In genomic region chr5:52943285-52943684, GRCh38 we compare ENCODE assay signal across 13 cellular contexts. TPM values are rescaled to one million over a fixed set of nuclear protein-coding genes. Genes with fewer than 3 reads are reported as not detected.
DNase-seq lines count a peak whose midpoint lies in the region; ATAC-seq, FAIRE-seq and TF ChIP-seq lines count a peak whose summit lies in the region.
"Had no signal": no experiment of that assay in that cellular context is flagged by ENCODE, and none has a peak within 500 bp of the region (broad histone marks: within the 10 kb centered on the region; RNA-seq: fewer than 3 reads in every experiment).

No MANE protein-coding gene starts in this region.

- no peaks in the 10 kb centered on the region for H3K27me3 Mint-ChIP-seq in activated naive CD8-positive, alpha-beta T cell treated with anti-CD3 and anti-CD28 coated beads, Interleukin-2, amount 10 ng/mL, durations not matched to agents 7 days and 5 days
- no peaks in the 10 kb centered on the region for H3K27me3 Mint-ChIP-seq in activated naive CD8-positive, alpha-beta T cell treated with anti-CD3 and anti-CD28 coated beads for 36 hours

- in situ Hi-C loops in K562 (cut with MboI): no loop called here

- no peaks in the 10 kb centered on the region for H3K79me2 ChIP-seq in K562 (ENCODE audit: control insufficient read depth, insufficient read depth, low read length)

- H3K36me3 Mint-ChIP-seq in activated naive CD8-positive, alpha-beta T cell treated with anti-CD3 and anti-CD28 coated beads, Interleukin-2, amount 10 ng/mL, durations not matched to agents 7 days and 5 days: no peaks in the 10 kb centered on the region
- H3K36me3 Mint-ChIP-seq in activated naive CD8-positive, alpha-beta T cell treated with anti-CD3 and anti-CD28 coated beads for 36 hours: no peaks in the 10 kb centered on the region

- no peaks in the 10 kb centered on the region for H3K9me3 Mint-ChIP-seq in activated naive CD8-positive, alpha-beta T cell treated with anti-CD3 and anti-CD28 coated beads, Interleukin-2, amount 10 ng/mL, durations not matched to agents 7 days and 5 days
- H3K9me3 Mint-ChIP-seq in activated naive CD8-positive, alpha-beta T cell treated with anti-CD3 and anti-CD28 coated beads for 36 hours: no peaks in the 10 kb centered on the region
- H3K9me3 Mint-ChIP-seq: nephron had no signal

- TF ChIP-seq RAD21 in K562 (CRISPR knock-in tag; conservative IDR thresholded peaks at IDR 0.05 in 1 of 2, IDR thresholded peaks at IDR 0.05 in 1 of 2): 0 out of 4 replicates have a peak, but pooled peaks of 1 of the 2 experiments have one; percentile 2

- DNase-seq in activated naive CD8-positive, alpha-beta T cell treated with anti-CD3 and anti-CD28 coated beads, Interleukin-2, amount 10 ng/mL, durations not matched to agents 7 days and 5 days: peak; percentile 25
- no peak for DNase-seq in activated naive CD8-positive, alpha-beta T cell treated with anti-CD3 and anti-CD28 coated beads for 36 hours
- DNase-seq in K562 (ENCODE audit: extremely low read depth in 1 of 4, low spot score in 3 of 4): no peak
- DNase-seq in aorta: no peak
- DNase-seq in coronary artery (ENCODE audit: low spot score): no peak
- no peak for DNase-seq in NCI-H2029 treated with DMSO at 0.1 percent for 48 hours (lab: John Stamatoyannopoulos, UW)
- DNase-seq in NOMO-1 (lab: John Stamatoyannopoulos, UW; ENCODE audit: unreplicated experiment in 2 of 2): no peak
- DNase-seq: activated CD8-positive, alpha-beta memory T cell treated with anti-CD3 and anti-CD28 coated beads, Interleukin-2, amount 50 U/mL, for 48 hours; NCI-H1105 had no signal

- no peak overlapping the region for H3K27ac ChIP-seq in K562 (ENCODE audit: extremely low read depth, low read depth, low read length)
- no peak overlapping the region for H3K27ac ChIP-seq in aorta (ENCODE audit: low read depth in 1 of 2, low read length in 2 of 2)
- no peak overlapping the region for H3K27ac ChIP-seq in coronary artery
- H3K27ac ChIP-seq: SJSA1, vagina had no signal

- H3K9me3 ChIP-seq in K562 (replicated peaks; ENCODE audit: control insufficient read depth, insufficient read depth, low read depth, low read length) (no peaks in the 10 kb centered on the region), aorta (ENCODE audit: control insufficient read depth, low read length) (no peaks in the 10 kb centered on the region)
- H3K9me3 ChIP-seq: SJSA1, vagina had no signal

- H3K9me1 ChIP-seq in K562 (ENCODE audit: control insufficient read depth, insufficient read depth, low read length): no peaks in the 10 kb centered on the region

- H3K4me2 ChIP-seq in K562 (ENCODE audit: insufficient read depth, low read length): no peak overlapping the region

- TF ChIP-seq EP300 in K562 (IDR thresholded peaks at IDR 0.05; ENCODE audit: low read length): no peak

- H4K20me1 ChIP-seq in K562 (replicated peaks; ENCODE audit: control insufficient read depth, insufficient read depth, low read length): no peaks in the 10 kb centered on the region

- H3K27ac Mint-ChIP-seq in activated naive CD8-positive, alpha-beta T cell treated with anti-CD3 and anti-CD28 coated beads, Interleukin-2, amount 10 ng/mL, durations not matched to agents 7 days and 5 days: no peak overlapping the region
- H3K27ac Mint-ChIP-seq in activated naive CD8-positive, alpha-beta T cell treated with anti-CD3 and anti-CD28 coated beads for 36 hours: no peak overlapping the region
- H3K27ac Mint-ChIP-seq: nephron had no signal

- CTCF ChIA-PET in K562 (lab: Yijun Ruan, JAX; ENCODE audit: low intra/inter-chr PET ratio): no interaction called here

- intact Hi-C loops in K562 (cut with micrococcal nuclease) (no loop called here), aorta (cut with DNase I) (no loop called here)

- ATAC-seq in activated naive CD8-positive, alpha-beta T cell treated with anti-CD3 and anti-CD28 coated beads, Interleukin-2, amount 10 ng/mL, durations not matched to agents 7 days and 5 days (ENCODE audit: low read depth): no peak
- ATAC-seq in HG03432 (IDR thresholded peaks at IDR 0.05; ENCODE audit: unreplicated experiment) (peak; percentile 63), K562 (peak; percentile 26; the same call in 1 of the 3 replicates), aorta (ENCODE audit: low FRiP score) (peak; percentile 34)

- BruUV-seq in K562 (replicated peaks; lab: Mats Ljungman, UMichigan): no TSS peak

- H3K36me3 ChIP-seq in K562 (ENCODE audit: control insufficient read depth, insufficient read depth, low read length) (no peaks in the 10 kb centered on the region), aorta (ENCODE audit: control insufficient read depth in 1 of 2, insufficient read depth in 2 of 2, low read length in 1 of 2) (peaks cover 3 to 7% of the 10 kb centered on the region in 2 donors)

- H3K9ac ChIP-seq in K562 (ENCODE audit: insufficient read depth in 1 of 2, low read depth in 2 of 2, low read length in 2 of 2): no peak overlapping the region

- H2AFZ ChIP-seq in K562 (ENCODE audit: low read depth, low read length): no peak overlapping the region

- POLR2A ChIA-PET in activated naive CD8-positive, alpha-beta T cell treated with anti-CD3 and anti-CD28 coated beads, Interleukin-2, amount 10 ng/mL, durations not matched to agents 7 days and 5 days (lab: Charles Lee): interaction anchor here (0.6 kb wide), 1 partner anchor 42 kb away, joined by 9 read pairs; no protein-coding TSS in a partner anchor
- POLR2A ChIA-PET in K562 (lab: Yijun Ruan, JAX): no interaction called here

- WGBS in K562 (ENCODE audit: insufficient coverage, low coverage, missing lambda C conversion rate): no CpG with 5 or more reads among the region's 2 CpGs
- 96 to 98% methylated on average over 2 of the region's 2 CpGs for WGBS in aorta, 2 donors

- FAIRE-seq in K562 (lab: Jason Lieb, UNC): no peak

- H3K4me3 Mint-ChIP-seq in activated naive CD8-positive, alpha-beta T cell treated with anti-CD3 and anti-CD28 coated beads, Interleukin-2, amount 10 ng/mL, durations not matched to agents 7 days and 5 days: no peak overlapping the region
- H3K4me3 Mint-ChIP-seq in activated naive CD8-positive, alpha-beta T cell treated with anti-CD3 and anti-CD28 coated beads for 36 hours: no peak overlapping the region
- H3K4me3 Mint-ChIP-seq: nephron had no signal

- no peak overlapping the region for H3K4me3 ChIP-seq in K562
- no peak overlapping the region for H3K4me3 ChIP-seq in aorta (ENCODE audit: low read length in 2 of 2)
- H3K4me3 ChIP-seq in coronary artery: no peak overlapping the region
- H3K4me3 ChIP-seq: SJSA1, vagina had no signal

- no peak for TF ChIP-seq POLR2A in K562 (conservative IDR thresholded peaks at IDR 0.05)

- peaks cover 11% of the 10 kb centered on the region for H3K4me1 Mint-ChIP-seq in activated naive CD8-positive, alpha-beta T cell treated with anti-CD3 and anti-CD28 coated beads, Interleukin-2, amount 10 ng/mL, durations not matched to agents 7 days and 5 days
- peaks cover 4% of the 10 kb centered on the region for H3K4me1 Mint-ChIP-seq in activated naive CD8-positive, alpha-beta T cell treated with anti-CD3 and anti-CD28 coated beads for 36 hours

- H3K4me1 ChIP-seq in K562 (replicated peaks in 1 of 2; ENCODE audit: control insufficient read depth in 2 of 2, insufficient read depth in 2 of 2, low read length in 2 of 2): no peaks in the 10 kb centered on the region
- no peaks in the 10 kb centered on the region for H3K4me1 ChIP-seq in aorta (ENCODE audit: control insufficient read depth in 1 of 2, insufficient read depth in 2 of 2, low read length in 2 of 2)
- H3K4me1 ChIP-seq: vagina had no signal

- TF ChIP-seq CTCF in K562 (IDR thresholded peaks at IDR 0.05 in 2 of 3, conservative IDR thresholded peaks at IDR 0.05 in 1 of 3; ENCODE audit: insufficient read depth in 2 of 3, low read depth in 1 of 3, low read length in 3 of 3) (0 out of 6 replicates have a peak, but pooled peaks of 2 of the 3 experiments have one; percentile 7 to 15), coronary artery (IDR thresholded peaks at IDR 0.05) (no peak)

- peaks cover 0 to 4% of the 10 kb centered on the region in 2 experiments; a peak in 2 of 5 replicates for H3K27me3 ChIP-seq in K562 (ENCODE audit: control insufficient read depth in 2 of 2, insufficient read depth in 2 of 2, low read length in 2 of 2)
- H3K27me3 ChIP-seq in aorta (ENCODE audit: control insufficient read depth in 1 of 2, insufficient read depth in 2 of 2, low read length in 1 of 2): no peaks in the 10 kb centered on the region
- H3K27me3 ChIP-seq: SJSA1, vagina had no signal

TF ChIP-seq in K562, 482 proteins besides CTCF, POLR2A, EP300 and RAD21 (continues in another document):
- TF ChIP-seq NFIC (IDR thresholded peaks at IDR 0.05) (no peak), SRSF3 (IDR thresholded peaks at IDR 0.05; ENCODE audit: insufficient read depth, low read length) (no peak), LCOR (CRISPR knock-in tag; IDR thresholded peaks at IDR 0.05) (no peak), TOE1 (IDR thresholded peaks at IDR 0.05; ENCODE audit: borderline replicate concordance) (no peak), TOE1 (CRISPR knock-in tag; IDR thresholded peaks at IDR 0.05; ENCODE audit: borderline replicate concordance, low read depth) (no peak), ZNF696 (CRISPR knock-in tag; conservative IDR thresholded peaks at IDR 0.05) (no peak)

RNA-seq across cellular contexts. Expression of gene ITGA2, which starts 45.9 kb away (rescaled TPM):
- total RNA-seq in activated naive CD8-positive, alpha-beta T cell treated with anti-CD3 and anti-CD28 coated beads, Interleukin-2, amount 10 ng/mL, durations not matched to agents 7 days and 5 days: 1 to 10 TPM; 2.0 to 2.5 TPM
- total RNA-seq in activated naive CD8-positive, alpha-beta T cell treated with anti-CD3 and anti-CD28 coated beads for 36 hours: 1 to 10 TPM; 1.7 to 2.0 TPM
- total RNA-seq in K562 (2011; cell fraction: chromatin; rRNA removed; ENCODE audit: low replicate concordance): 0.05 TPM in 1 of 2 replicates, not detected in the other
- not detected in 2 replicates for total RNA-seq in K562 (2011; cell fraction: nucleolus; rRNA removed)
- total RNA-seq in K562 (2011; cell fraction: nucleoplasm; rRNA removed): 0.07 and 0.08 TPM in 2 replicates
- total RNA-seq in K562 (2014; rRNA removed) (0.04 TPM in 1 of 2 replicates, not detected in the other), K562 (2014; rRNA removed; fragmentation: Illumina TruSeq; extraction: Trizol) (not detected in 2 replicates), K562 (2015; rRNA removed; fragmentation: Illumina TruSeq; extraction: Trizol) (not detected in 2 replicates), K562 (2021) (0.09 and 0.11 TPM in 2 replicates), aorta (1 to 10 TPM; 5.2 to 8.0 TPM)
- polyA plus RNA-seq in K562 (2011; rRNA removed) (0.01 TPM in 2 replicates), K562 (2014; fragmentation: Illumina TruSeq; extraction: Trizol) (not detected in 2 replicates), K562 (2014; fragmentation: Nextera tagmentation; extraction: Ambion mirVana) (under 1 TPM in 1 of 2 experiments, not detected in 1; 0.01 TPM), K562 (2014; rRNA removed) (0.04 and 0.05 TPM in 2 replicates), aorta (1 to 10 TPM in 1 of 2 donors, under 1 TPM in 1; 0.50 to 2.0 TPM)
- polyA plus RNA-seq in K562 (2011; cell fraction: cytosol; rRNA removed): 0.01 and 0.04 TPM in 2 replicates
- polyA plus RNA-seq in K562 (2011; cell fraction: nucleus; rRNA removed): 0.04 TPM in 1 of 2 replicates, not detected in the other
- polyA plus RNA-seq in K562 (2012): 0.03 and 0.04 TPM in 2 replicates
- polyA minus RNA-seq in K562 (2011; rRNA and poly(A)+ RNA removed): 0.12 TPM in 1 of 2 replicates, not detected in the other
- 0.46 TPM in 1 of 2 replicates, not detected in the other for polyA minus RNA-seq in K562 (2011; cell fraction: cytosol; rRNA and poly(A)+ RNA removed)
- polyA minus RNA-seq in K562 (2011; cell fraction: nucleus; rRNA and poly(A)+ RNA removed): under 0.01 TPM in 2 replicates
